9 cellular contexts compared by ENCODE assay signal in the genomic region with DNA sequence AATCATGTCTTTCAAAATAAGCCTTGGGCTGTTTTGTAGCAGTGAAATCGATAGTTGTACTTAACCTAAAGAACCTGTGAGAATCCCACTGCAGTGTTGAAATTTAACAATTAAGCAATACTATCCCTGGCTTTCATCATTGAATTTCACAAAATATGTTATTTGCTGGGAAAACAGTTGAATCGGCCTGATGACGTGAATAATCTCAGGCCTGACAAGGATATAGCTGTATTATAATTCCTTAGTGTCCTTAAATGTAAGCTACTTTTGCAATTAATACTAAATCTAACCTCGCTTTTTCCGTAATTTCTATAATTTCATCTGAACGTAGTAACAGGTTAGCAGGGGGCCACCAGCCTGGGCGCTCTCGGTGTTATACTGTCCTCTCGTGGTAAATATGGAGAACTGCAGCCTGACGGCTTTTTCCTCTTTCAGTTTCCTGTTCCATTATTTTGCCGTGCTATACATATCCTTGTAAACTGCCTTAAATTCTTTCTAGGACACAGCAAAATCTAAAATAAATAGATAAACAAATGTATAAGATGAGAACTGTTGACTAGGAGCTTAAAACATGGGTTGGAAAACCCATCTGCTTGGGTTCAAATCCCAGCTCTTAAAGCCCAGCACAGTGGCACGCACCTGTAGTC. TPM values are rescaled to one million over a fixed set of nuclear protein-coding genes. Genes with fewer than 3 reads are reported as not detected.
DNase-seq lines count a peak whose midpoint lies in the region; ATAC-seq and TF ChIP-seq lines count a peak whose summit lies in the region.
"Had no signal": no experiment of that assay in that cellular context is flagged by ENCODE, and none has a peak within 500 bp of the region (broad histone marks: within the 10 kb centered on the region; RNA-seq: fewer than 3 reads in every experiment).

No MANE protein-coding gene starts in this region.

- H3K36me3 Mint-ChIP-seq in mesothelial cell of epicardium, result peaks cover 5% of the 10 kb centered on the region

- H3K9me3 Mint-ChIP-seq in mesothelial cell of epicardium, result peaks cover 28% of the 10 kb centered on the region
- H3K9me3 Mint-ChIP-seq: stimulated activated naive CD8-positive, alpha-beta T cell treated with anti-CD3 and anti-CD28 coated beads, Interleukin-15, Interleukin-2, amounts not matched to agents 100 ng/mL and 50 ng/mL, for 24 hours had no signal

- ATAC-seq in GM18502 (IDR thresholded peaks at IDR 0.05; ENCODE audit: poor library complexity, unreplicated experiment) (peak; percentile 90), HG03060 (IDR thresholded peaks at IDR 0.05; ENCODE audit: low read depth, unreplicated experiment) (peak; percentile 75)

- H3K4me3 Mint-ChIP-seq in mesothelial cell of epicardium, result no peak overlapping the region
- H3K4me3 Mint-ChIP-seq: stimulated activated naive CD8-positive, alpha-beta T cell treated with anti-CD3 and anti-CD28 coated beads, Interleukin-15, Interleukin-2, amounts not matched to agents 100 ng/mL and 50 ng/mL, for 24 hours had no signal

- no peaks in the 10 kb centered on the region for H3K27me3 Mint-ChIP-seq in mesothelial cell of epicardium (ENCODE audit: low read depth)
- H3K27me3 Mint-ChIP-seq: stimulated activated naive CD8-positive, alpha-beta T cell treated with anti-CD3 and anti-CD28 coated beads, Interleukin-15, Interleukin-2, amounts not matched to agents 100 ng/mL and 50 ng/mL, for 24 hours had no signal

- DNase-seq in A172 (ENCODE audit: low spot score) (peak; percentile 42), NCI-H524 (lab: John Stamatoyannopoulos, UW) (peak; percentile 31 to 41), ecto neural progenitor cell (ENCODE audit: low spot score) (peak; percentile 53), mesothelial cell of epicardium (ENCODE audit: low spot score in 2 of 2, unreplicated experiment in 2 of 2) (peak in 1 of 2 experiments; percentile 70)
- DNase-seq in activated CD4-positive, alpha-beta T cell treated with anti-CD3 and anti-CD28 coated beads, Interleukin-2, amount 50 U/mL, for 4 hours, result peak; percentile 23 to 41
- DNase-seq in stimulated activated CD8-positive, alpha-beta memory T cell treated with anti-CD3 and anti-CD28 coated beads, Interleukin-7, amount 100 ng/mL, for 24 hours (ENCODE audit: low read depth), result peak; percentile 15

- H3K4me1 Mint-ChIP-seq in mesothelial cell of epicardium, result peaks cover 16% of the 10 kb centered on the region

- TF ChIP-seq CTCF in mesothelial cell of epicardium (IDR thresholded peaks at IDR 0.05; ENCODE audit: unreplicated experiment), result peak; percentile 99

- no peak overlapping the region for H3K27ac Mint-ChIP-seq in mesothelial cell of epicardium
- H3K27ac Mint-ChIP-seq: stimulated activated naive CD8-positive, alpha-beta T cell treated with anti-CD3 and anti-CD28 coated beads, Interleukin-15, Interleukin-2, amounts not matched to agents 100 ng/mL and 50 ng/mL, for 24 hours had no signal

RNA-seq across cellular contexts. Expression of a gene that starts 24.0 kb away (rescaled TPM):
- total RNA-seq in A172 (2014; rRNA removed; shearing (Covaris generic)), result 10.3 and 11.5 TPM in 2 replicates
- 1.7 to 2.2 TPM (median 2.0 TPM) in 3 replicates for total RNA-seq in mesothelial cell of epicardium
